ENCODE assay signal across 7 cellular contexts in genomic region chr2:26692814-26693286, GRCh38. TPM values are rescaled to one million over a fixed set of nuclear protein-coding genes. Genes with fewer than 3 reads are reported as not detected.
A peak's percentile ranks its signal among the peaks of the same experiment; 100 is the strongest.
DNase-seq lines count a peak whose midpoint lies in the region; ATAC-seq and TF ChIP-seq lines count a peak whose summit lies in the region.

No MANE protein-coding gene starts in this region.

- H2BK120ac ChIP-seq in H9 (ENCODE audit: low read depth, low read length, poor library complexity, severe bottlenecking) = no peak overlapping the region

- ATAC-seq in RWPE2 (ENCODE audit: low read depth) = no peak
- ATAC-seq in GM18907 (IDR thresholded peaks at IDR 0.05; ENCODE audit: unreplicated experiment) = no peak

- H3K9me3 Mint-ChIP-seq in H9 = peaks cover 0 to 3% of the 10 kb centered on the region in 2 experiments; a peak in 1 of 5 replicates

- H3K27me3 Mint-ChIP-seq in H9 (ENCODE audit: low read depth) = peaks cover 93% of the 10 kb centered on the region

- no peak overlapping the region for H2BK20ac ChIP-seq in H9 (ENCODE audit: low read depth, low read length, poor library complexity, severe bottlenecking)

- H4K8ac ChIP-seq in H9 (replicated peaks; ENCODE audit: insufficient read length, low read depth, low read length) = no peak overlapping the region

- H3K4me3 ChIP-seq in RWPE2 (ENCODE audit: severe bottlenecking) = peak overlapping the region; percentile 24
- peak overlapping the region; percentile 61 for H3K4me3 ChIP-seq in left ventricle myocardium inferior
- peak overlapping the region in 4 of 7 experiments; percentile 10 to 26 (median 14) for H3K4me3 ChIP-seq in skin epidermis
- no peak overlapping the region for H3K4me3 ChIP-seq in SJCRH30

- no peak overlapping the region for H2BK5ac ChIP-seq in H9 (ENCODE audit: insufficient read length, low read length)

- H3K79me2 ChIP-seq in H9 (ENCODE audit: insufficient read depth, low read length) = no peaks in the 10 kb centered on the region

- H3K23ac ChIP-seq in H9 (ENCODE audit: insufficient read length, low read depth, low read length) = no peak overlapping the region

- H4K91ac ChIP-seq in H9 (ENCODE audit: insufficient read length, low read depth, low read length) = no peak overlapping the region

- no peaks in the 10 kb centered on the region for H4K20me1 ChIP-seq in H9 (ENCODE audit: control insufficient read depth, insufficient read depth, insufficient read length)

- no peak overlapping the region for H3K27ac ChIP-seq in H9 (ENCODE audit: insufficient read length, low read depth, low read length)
- H3K27ac ChIP-seq in RWPE2 (ENCODE audit: poor library complexity, severe bottlenecking) = no peak overlapping the region
- peak overlapping the region; percentile 23 for H3K27ac ChIP-seq in left ventricle myocardium inferior (replicated peaks)
- H3K27ac ChIP-seq in skin epidermis = no peak overlapping the region
- H3K27ac ChIP-seq in SJCRH30 = no peak overlapping the region

- TF ChIP-seq CTCF in H9 (conservative IDR thresholded peaks at IDR 0.05) (no peak), RWPE2 (IDR thresholded peaks at IDR 0.05; ENCODE audit: poor library complexity, severe bottlenecking) (no peak), left ventricle myocardium inferior (IDR thresholded peaks at IDR 0.05; ENCODE audit: borderline replicate concordance) (no peak), GM10266 (IDR thresholded peaks at IDR 0.05; ENCODE audit: control insufficient read depth, insufficient read depth, low read depth, missing control alignments) (no peak)

- H3K36me3 Mint-ChIP-seq in H9 (ENCODE audit: insufficient read depth in 1 of 3, low read depth in 3 of 3) = no peaks in the 10 kb centered on the region; a peak in 1 of 7 replicates

- H3K4me1 Mint-ChIP-seq in H9 = peaks cover 15 to 19% of the 10 kb centered on the region in 2 experiments

- intact Hi-C loops in left ventricle myocardium inferior (cut with micrococcal nuclease) = no loop called here

- H3K4me1 ChIP-seq in H9 (ENCODE audit: insufficient read depth, low read length) (no peaks in the 10 kb centered on the region), RWPE2 (ENCODE audit: insufficient read depth, poor library complexity, severe bottlenecking) (peaks cover 15% of the 10 kb centered on the region), left ventricle myocardium inferior (peaks cover 25% of the 10 kb centered on the region), SJCRH30 (no peaks in the 10 kb centered on the region)

- H3K27me3 ChIP-seq in H9 (ENCODE audit: insufficient read depth, low read length) = peaks cover 30% of the 10 kb centered on the region; the same call in 1 of the 2 replicates
- H3K27me3 ChIP-seq in RWPE2 (ENCODE audit: insufficient read depth, poor library complexity, severe bottlenecking) = peaks cover 12% of the 10 kb centered on the region
- H3K27me3 ChIP-seq in left ventricle myocardium inferior (ENCODE audit: low read depth) = peaks cover 71% of the 10 kb centered on the region
- H3K27me3 ChIP-seq in SJCRH30 = peaks cover 32% of the 10 kb centered on the region

- H3K18ac ChIP-seq in H9 (ENCODE audit: insufficient read length, low read depth, low read length) = no peak overlapping the region

- H3K9me3 ChIP-seq in H9 (ENCODE audit: control insufficient read depth, low read depth, low read length) (no peaks in the 10 kb centered on the region), RWPE2 (ENCODE audit: severe bottlenecking) (no peaks in the 10 kb centered on the region), left ventricle myocardium inferior (replicated peaks) (no peaks in the 10 kb centered on the region), SJCRH30 (replicated peaks) (no peaks in the 10 kb centered on the region)

- H3K4me3 Mint-ChIP-seq in H9 = peak overlapping the region; percentile 25 to 74; a peak in 4 of 5 replicates

- no peak overlapping the region for H2AK5ac ChIP-seq in H9 (ENCODE audit: insufficient read length, low read length)

- H3K23me2 ChIP-seq in H9 (ENCODE audit: insufficient read length, low read depth, low read length, poor library complexity, severe bottlenecking) = peaks cover 8% of the 10 kb centered on the region

- H2AFZ ChIP-seq in H9 (ENCODE audit: low read length) = no peak overlapping the region

- no peaks in the 10 kb centered on the region for H3K36me3 ChIP-seq in RWPE2 (ENCODE audit: low read depth)
- no peaks in the 10 kb centered on the region for H3K36me3 ChIP-seq in left ventricle myocardium inferior
- H3K36me3 ChIP-seq in SJCRH30 = no peaks in the 10 kb centered on the region

- H3K14ac ChIP-seq in H9 (ENCODE audit: insufficient read depth, low read length) = no peak overlapping the region

- no peak overlapping the region for H3T11ph ChIP-seq in H9 (ENCODE audit: low read length)

- H3K79me1 ChIP-seq in H9 (ENCODE audit: insufficient read depth, low read depth, low read length, poor library complexity, severe bottlenecking) = no peaks in the 10 kb centered on the region

- peak; percentile 64 for DNase-seq in H9
- DNase-seq in RWPE2 (ENCODE audit: low spot score) = no peak
- no peak for DNase-seq in left ventricle myocardium inferior
- no peak for DNase-seq in GM10266 (ENCODE audit: extremely low spot score)
- no peak for DNase-seq in SJCRH30

- no peak overlapping the region for H3K4ac ChIP-seq in H9 (ENCODE audit: low read depth, low read length)

- H2BK15ac ChIP-seq in H9 (ENCODE audit: low read depth, low read length) = no peak overlapping the region

- H3K4me2 ChIP-seq in H9 (ENCODE audit: insufficient read depth, insufficient read length, low read length) = peak overlapping the region; percentile 51

- H3K9ac ChIP-seq in H9 (ENCODE audit: extremely low read depth, insufficient read length, low read length) = no peak overlapping the region

- H4K5ac ChIP-seq in H9 (ENCODE audit: insufficient read length, low read depth, low read length) = no peak overlapping the region

- H2BK12ac ChIP-seq in H9 (ENCODE audit: insufficient read length, low read depth, low read length) = no peak overlapping the region

- H3K27ac Mint-ChIP-seq in H9 = no peak overlapping the region

- no peak overlapping the region for H3K56ac ChIP-seq in H9 (ENCODE audit: insufficient read length, low read depth, low read length)

- WGBS in H9 (ENCODE audit: extremely low coverage, insufficient read length, low lambda C conversion rate) = no CpG with 5 or more reads among the region's 67 CpGs

RNA-seq across cellular contexts. Expression of gene KCNK3, which starts 0.3 kb away (rescaled TPM):
- 0.09 TPM in 1 of 2 replicates, not detected in the other for total RNA-seq in H9 (2021)
- total RNA-seq in left ventricle myocardium inferior = 3.2 TPM
- total RNA-seq in SJCRH30 (2014; rRNA removed; shearing (Covaris generic)) = 0.02 and 0.08 TPM in 2 replicates

RNA-seq across cellular contexts. Expression of gene CIB4, which starts 51.7 kb away (rescaled TPM):
- total RNA-seq in H9 (2021) (not detected in 2 replicates), left ventricle myocardium inferior (not detected)
- not detected in 2 replicates for total RNA-seq in SJCRH30 (2014; rRNA removed; shearing (Covaris generic))
